Comparison of ENCODE assay signal across 1 cellular context in the genomic region with DNA sequence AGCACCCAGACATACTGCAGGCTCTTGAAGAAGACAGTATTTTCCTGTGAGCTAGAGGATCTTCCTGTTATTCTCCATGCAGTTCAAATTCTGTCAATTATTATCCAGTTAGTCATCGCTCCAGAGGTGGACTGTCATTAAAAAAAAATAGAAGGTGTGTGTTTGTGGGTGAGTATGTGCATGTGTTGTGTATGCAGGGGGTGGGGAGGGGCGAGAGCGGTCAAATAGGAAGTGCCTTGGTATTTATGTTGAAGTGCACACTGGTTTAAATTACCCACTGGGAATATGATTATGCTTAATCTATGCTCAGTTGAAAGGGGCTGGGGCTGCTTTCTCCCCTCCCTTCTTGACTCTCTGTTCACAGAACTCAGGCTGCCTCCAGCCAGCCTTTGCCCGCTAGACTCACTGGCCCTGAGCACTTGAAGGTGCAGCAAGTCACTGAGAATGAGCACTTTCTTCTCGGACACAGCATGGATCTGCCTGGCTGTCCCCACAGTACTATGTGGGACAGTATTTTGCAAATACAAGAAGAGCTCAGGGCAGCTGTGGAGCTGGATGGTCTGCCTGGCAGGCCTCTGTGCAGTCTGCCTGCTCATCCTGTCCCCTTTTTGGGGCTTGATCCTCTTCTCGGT.
TF ChIP-seq lines count a peak whose summit lies in the region.

A gene with protein sequence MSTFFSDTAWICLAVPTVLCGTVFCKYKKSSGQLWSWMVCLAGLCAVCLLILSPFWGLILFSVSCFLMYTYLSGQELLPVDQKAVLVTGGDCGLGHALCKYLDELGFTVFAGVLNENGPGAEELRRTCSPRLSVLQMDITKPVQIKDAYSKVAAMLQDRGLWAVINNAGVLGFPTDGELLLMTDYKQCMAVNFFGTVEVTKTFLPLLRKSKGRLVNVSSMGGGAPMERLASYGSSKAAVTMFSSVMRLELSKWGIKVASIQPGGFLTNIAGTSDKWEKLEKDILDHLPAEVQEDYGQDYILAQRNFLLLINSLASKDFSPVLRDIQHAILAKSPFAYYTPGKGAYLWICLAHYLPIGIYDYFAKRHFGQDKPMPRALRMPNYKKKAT (plus strand): TSS at position 273 of the 632 bp plus-strand sequence. CDS start 172 bp downstream, at position 445.

TF ChIP-seq in HepG2, 621 proteins besides CTCF, POLR2A, EP300 and RAD21 (continued from another document and continues in another):
- TF ChIP-seq, protein P1, sequence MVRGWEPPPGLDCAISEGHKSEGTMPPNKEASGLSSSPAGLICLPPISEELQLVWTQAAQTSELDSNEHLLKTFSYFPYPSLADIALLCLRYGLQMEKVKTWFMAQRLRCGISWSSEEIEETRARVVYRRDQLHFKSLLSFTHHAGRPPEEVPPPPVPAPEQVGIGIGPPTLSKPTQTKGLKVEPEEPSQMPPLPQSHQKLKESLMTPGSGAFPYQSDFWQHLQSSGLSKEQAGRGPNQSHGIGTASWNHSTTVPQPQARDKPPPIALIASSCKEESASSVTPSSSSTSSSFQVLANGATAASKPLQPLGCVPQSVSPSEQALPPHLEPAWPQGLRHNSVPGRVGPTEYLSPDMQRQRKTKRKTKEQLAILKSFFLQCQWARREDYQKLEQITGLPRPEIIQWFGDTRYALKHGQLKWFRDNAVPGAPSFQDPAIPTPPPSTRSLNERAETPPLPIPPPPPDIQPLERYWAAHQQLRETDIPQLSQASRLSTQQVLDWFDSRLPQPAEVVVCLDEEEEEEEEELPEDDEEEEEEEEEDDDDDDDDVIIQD (CRISPR knock-in tag; IDR thresholded peaks at IDR 0.05; ENCODE audit: low read depth): peak; percentile 80; the same call in 1 of the 2 replicates
- TF ChIP-seq, protein P2, sequence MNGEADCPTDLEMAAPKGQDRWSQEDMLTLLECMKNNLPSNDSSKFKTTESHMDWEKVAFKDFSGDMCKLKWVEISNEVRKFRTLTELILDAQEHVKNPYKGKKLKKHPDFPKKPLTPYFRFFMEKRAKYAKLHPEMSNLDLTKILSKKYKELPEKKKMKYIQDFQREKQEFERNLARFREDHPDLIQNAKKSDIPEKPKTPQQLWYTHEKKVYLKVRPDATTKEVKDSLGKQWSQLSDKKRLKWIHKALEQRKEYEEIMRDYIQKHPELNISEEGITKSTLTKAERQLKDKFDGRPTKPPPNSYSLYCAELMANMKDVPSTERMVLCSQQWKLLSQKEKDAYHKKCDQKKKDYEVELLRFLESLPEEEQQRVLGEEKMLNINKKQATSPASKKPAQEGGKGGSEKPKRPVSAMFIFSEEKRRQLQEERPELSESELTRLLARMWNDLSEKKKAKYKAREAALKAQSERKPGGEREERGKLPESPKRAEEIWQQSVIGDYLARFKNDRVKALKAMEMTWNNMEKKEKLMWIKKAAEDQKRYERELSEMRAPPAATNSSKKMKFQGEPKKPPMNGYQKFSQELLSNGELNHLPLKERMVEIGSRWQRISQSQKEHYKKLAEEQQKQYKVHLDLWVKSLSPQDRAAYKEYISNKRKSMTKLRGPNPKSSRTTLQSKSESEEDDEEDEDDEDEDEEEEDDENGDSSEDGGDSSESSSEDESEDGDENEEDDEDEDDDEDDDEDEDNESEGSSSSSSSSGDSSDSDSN (CRISPR knock-in tag; IDR thresholded peaks at IDR 0.05): no peak
- no peak for TF ChIP-seq POLR2G (IDR thresholded peaks at IDR 0.05; ENCODE audit: low read depth, low read length)
- no peak for TF ChIP-seq GZF1 (CRISPR knock-in tag; IDR thresholded peaks at IDR 0.05)
- TF ChIP-seq PAX8 (CRISPR knock-in tag; IDR thresholded peaks at IDR 0.05; ENCODE audit: borderline replicate concordance): no peak
- TF ChIP-seq, protein P3, sequence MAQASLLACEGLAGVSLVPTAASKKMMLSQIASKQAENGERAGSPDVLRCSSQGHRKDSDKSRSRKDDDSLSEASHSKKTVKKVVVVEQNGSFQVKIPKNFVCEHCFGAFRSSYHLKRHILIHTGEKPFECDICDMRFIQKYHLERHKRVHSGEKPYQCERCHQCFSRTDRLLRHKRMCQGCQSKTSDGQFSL (CRISPR knock-in tag; IDR thresholded peaks at IDR 0.05): no peak
- no peak for TF ChIP-seq ISX (CRISPR knock-in tag; conservative IDR thresholded peaks at IDR 0.05)
- no peak for TF ChIP-seq NFYB (CRISPR knock-in tag; IDR thresholded peaks at IDR 0.05)
- no peak for TF ChIP-seq NR1H2 (CRISPR knock-in tag; IDR thresholded peaks at IDR 0.05; ENCODE audit: borderline replicate concordance, low read depth)
- peak; percentile 27 for TF ChIP-seq ZNF883 (CRISPR knock-in tag; IDR thresholded peaks at IDR 0.05; ENCODE audit: not compliant biosample characterization)
- no peak for TF ChIP-seq SMYD3 (CRISPR knock-in tag; IDR thresholded peaks at IDR 0.05)
- TF ChIP-seq, protein P4, sequence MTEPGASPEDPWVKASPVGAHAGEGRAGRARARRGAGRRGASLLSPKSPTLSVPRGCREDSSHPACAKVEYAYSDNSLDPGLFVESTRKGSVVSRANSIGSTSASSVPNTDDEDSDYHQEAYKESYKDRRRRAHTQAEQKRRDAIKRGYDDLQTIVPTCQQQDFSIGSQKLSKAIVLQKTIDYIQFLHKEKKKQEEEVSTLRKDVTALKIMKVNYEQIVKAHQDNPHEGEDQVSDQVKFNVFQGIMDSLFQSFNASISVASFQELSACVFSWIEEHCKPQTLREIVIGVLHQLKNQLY (CRISPR knock-in tag; IDR thresholded peaks at IDR 0.05): 0 out of 2 replicates have a peak, but pooled peaks have one; percentile 7
- TF ChIP-seq, protein P5, sequence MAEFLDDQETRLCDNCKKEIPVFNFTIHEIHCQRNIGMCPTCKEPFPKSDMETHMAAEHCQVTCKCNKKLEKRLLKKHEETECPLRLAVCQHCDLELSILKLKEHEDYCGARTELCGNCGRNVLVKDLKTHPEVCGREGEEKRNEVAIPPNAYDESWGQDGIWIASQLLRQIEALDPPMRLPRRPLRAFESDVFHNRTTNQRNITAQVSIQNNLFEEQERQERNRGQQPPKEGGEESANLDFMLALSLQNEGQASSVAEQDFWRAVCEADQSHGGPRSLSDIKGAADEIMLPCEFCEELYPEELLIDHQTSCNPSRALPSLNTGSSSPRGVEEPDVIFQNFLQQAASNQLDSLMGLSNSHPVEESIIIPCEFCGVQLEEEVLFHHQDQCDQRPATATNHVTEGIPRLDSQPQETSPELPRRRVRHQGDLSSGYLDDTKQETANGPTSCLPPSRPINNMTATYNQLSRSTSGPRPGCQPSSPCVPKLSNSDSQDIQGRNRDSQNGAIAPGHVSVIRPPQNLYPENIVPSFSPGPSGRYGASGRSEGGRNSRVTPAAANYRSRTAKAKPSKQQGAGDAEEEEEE (CRISPR knock-in tag; IDR thresholded peaks at IDR 0.05; ENCODE audit: borderline replicate concordance): no peak
- TF ChIP-seq, protein P6, sequence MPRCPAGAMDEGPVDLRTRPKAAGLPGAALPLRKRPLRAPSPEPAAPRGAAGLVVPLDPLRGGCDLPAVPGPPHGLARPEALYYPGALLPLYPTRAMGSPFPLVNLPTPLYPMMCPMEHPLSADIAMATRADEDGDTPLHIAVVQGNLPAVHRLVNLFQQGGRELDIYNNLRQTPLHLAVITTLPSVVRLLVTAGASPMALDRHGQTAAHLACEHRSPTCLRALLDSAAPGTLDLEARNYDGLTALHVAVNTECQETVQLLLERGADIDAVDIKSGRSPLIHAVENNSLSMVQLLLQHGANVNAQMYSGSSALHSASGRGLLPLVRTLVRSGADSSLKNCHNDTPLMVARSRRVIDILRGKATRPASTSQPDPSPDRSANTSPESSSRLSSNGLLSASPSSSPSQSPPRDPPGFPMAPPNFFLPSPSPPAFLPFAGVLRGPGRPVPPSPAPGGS (CRISPR knock-in tag; IDR thresholded peaks at IDR 0.05): 0 out of 2 replicates have a peak, but pooled peaks have one; percentile 23
- TF ChIP-seq, protein P7, sequence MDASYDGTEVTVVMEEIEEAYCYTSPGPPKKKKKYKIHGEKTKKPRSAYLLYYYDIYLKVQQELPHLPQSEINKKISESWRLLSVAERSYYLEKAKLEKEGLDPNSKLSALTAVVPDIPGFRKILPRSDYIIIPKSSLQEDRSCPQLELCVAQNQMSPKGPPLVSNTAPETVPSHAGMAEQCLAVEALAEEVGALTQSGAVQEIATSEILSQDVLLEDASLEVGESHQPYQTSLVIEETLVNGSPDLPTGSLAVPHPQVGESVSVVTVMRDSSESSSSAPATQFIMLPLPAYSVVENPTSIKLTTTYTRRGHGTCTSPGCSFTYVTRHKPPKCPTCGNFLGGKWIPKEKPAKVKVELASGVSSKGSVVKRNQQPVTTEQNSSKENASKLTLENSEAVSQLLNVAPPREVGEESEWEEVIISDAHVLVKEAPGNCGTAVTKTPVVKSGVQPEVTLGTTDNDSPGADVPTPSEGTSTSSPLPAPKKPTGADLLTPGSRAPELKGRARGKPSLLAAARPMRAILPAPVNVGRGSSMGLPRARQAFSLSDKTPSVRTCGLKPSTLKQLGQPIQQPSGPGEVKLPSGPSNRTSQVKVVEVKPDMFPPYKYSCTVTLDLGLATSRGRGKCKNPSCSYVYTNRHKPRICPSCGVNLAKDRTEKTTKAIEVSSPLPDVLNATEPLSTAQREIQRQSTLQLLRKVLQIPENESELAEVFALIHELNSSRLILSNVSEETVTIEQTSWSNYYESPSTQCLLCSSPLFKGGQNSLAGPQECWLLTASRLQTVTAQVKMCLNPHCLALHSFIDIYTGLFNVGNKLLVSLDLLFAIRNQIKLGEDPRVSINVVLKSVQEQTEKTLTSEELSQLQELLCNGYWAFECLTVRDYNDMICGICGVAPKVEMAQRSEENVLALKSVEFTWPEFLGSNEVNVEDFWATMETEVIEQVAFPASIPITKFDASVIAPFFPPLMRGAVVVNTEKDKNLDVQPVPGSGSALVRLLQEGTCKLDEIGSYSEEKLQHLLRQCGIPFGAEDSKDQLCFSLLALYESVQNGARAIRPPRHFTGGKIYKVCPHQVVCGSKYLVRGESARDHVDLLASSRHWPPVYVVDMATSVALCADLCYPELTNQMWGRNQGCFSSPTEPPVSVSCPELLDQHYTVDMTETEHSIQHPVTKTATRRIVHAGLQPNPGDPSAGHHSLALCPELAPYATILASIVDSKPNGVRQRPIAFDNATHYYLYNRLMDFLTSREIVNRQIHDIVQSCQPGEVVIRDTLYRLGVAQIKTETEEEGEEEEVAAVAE (CRISPR knock-in tag; IDR thresholded peaks at IDR 0.05; ENCODE audit: borderline replicate concordance): no peak
- TF ChIP-seq ONECUT2 (CRISPR knock-in tag; IDR thresholded peaks at IDR 0.05): no peak
- no peak for TF ChIP-seq HNRNPL (IDR thresholded peaks at IDR 0.05; ENCODE audit: low read depth, low read length)
- peak; percentile 62; the same call in 1 of the 2 replicates for TF ChIP-seq HOXA3 (CRISPR knock-in tag; IDR thresholded peaks at IDR 0.05)
- TF ChIP-seq, protein P8, sequence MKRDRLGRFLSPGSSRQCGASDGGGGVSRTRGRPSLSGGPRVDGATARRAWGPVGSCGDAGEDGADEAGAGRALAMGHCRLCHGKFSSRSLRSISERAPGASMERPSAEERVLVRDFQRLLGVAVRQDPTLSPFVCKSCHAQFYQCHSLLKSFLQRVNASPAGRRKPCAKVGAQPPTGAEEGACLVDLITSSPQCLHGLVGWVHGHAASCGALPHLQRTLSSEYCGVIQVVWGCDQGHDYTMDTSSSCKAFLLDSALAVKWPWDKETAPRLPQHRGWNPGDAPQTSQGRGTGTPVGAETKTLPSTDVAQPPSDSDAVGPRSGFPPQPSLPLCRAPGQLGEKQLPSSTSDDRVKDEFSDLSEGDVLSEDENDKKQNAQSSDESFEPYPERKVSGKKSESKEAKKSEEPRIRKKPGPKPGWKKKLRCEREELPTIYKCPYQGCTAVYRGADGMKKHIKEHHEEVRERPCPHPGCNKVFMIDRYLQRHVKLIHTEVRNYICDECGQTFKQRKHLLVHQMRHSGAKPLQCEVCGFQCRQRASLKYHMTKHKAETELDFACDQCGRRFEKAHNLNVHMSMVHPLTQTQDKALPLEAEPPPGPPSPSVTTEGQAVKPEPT (CRISPR knock-in tag; IDR thresholded peaks at IDR 0.05; ENCODE audit: low read depth): no peak
- no peak for TF ChIP-seq NKX3-1 (CRISPR knock-in tag; IDR thresholded peaks at IDR 0.05)
- no peak; the same call in 1 of the 2 replicates for TF ChIP-seq ZNF558 (CRISPR knock-in tag; IDR thresholded peaks at IDR 0.05; ENCODE audit: borderline replicate concordance)
- TF ChIP-seq, protein P9, sequence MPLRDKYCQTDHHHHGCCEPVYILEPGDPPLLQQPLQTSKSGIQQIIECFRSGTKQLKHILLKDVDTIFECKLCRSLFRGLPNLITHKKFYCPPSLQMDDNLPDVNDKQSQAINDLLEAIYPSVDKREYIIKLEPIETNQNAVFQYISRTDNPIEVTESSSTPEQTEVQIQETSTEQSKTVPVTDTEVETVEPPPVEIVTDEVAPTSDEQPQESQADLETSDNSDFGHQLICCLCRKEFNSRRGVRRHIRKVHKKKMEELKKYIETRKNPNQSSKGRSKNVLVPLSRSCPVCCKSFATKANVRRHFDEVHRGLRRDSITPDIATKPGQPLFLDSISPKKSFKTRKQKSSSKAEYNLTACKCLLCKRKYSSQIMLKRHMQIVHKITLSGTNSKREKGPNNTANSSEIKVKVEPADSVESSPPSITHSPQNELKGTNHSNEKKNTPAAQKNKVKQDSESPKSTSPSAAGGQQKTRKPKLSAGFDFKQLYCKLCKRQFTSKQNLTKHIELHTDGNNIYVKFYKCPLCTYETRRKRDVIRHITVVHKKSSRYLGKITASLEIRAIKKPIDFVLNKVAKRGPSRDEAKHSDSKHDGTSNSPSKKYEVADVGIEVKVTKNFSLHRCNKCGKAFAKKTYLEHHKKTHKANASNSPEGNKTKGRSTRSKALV (CRISPR knock-in tag; IDR thresholded peaks at IDR 0.05): peak; percentile 28; the same call in 1 of the 2 replicates
- TF ChIP-seq MXD4 (CRISPR knock-in tag; IDR thresholded peaks at IDR 0.05): peak; percentile 76
- TF ChIP-seq ZNF567 (CRISPR knock-in tag; IDR thresholded peaks at IDR 0.05; ENCODE audit: borderline replicate concordance): no peak
- TF ChIP-seq ZNF781 (CRISPR knock-in tag; IDR thresholded peaks at IDR 0.05; ENCODE audit: borderline replicate concordance, not compliant biosample characterization): no peak
- peak; percentile 53; the same call in 1 of the 2 replicates for TF ChIP-seq HDAC2 (CRISPR knock-in tag; IDR thresholded peaks at IDR 0.05)
- TF ChIP-seq STAG1 (CRISPR knock-in tag; IDR thresholded peaks at IDR 0.05): no peak
- TF ChIP-seq, protein P10, sequence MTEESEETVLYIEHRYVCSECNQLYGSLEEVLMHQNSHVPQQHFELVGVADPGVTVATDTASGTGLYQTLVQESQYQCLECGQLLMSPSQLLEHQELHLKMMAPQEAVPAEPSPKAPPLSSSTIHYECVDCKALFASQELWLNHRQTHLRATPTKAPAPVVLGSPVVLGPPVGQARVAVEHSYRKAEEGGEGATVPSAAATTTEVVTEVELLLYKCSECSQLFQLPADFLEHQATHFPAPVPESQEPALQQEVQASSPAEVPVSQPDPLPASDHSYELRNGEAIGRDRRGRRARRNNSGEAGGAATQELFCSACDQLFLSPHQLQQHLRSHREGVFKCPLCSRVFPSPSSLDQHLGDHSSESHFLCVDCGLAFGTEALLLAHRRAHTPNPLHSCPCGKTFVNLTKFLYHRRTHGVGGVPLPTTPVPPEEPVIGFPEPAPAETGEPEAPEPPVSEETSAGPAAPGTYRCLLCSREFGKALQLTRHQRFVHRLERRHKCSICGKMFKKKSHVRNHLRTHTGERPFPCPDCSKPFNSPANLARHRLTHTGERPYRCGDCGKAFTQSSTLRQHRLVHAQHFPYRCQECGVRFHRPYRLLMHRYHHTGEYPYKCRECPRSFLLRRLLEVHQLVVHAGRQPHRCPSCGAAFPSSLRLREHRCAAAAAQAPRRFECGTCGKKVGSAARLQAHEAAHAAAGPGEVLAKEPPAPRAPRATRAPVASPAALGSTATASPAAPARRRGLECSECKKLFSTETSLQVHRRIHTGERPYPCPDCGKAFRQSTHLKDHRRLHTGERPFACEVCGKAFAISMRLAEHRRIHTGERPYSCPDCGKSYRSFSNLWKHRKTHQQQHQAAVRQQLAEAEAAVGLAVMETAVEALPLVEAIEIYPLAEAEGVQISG (CRISPR knock-in tag; IDR thresholded peaks at IDR 0.05): peak; percentile 37; the same call in 1 of the 2 replicates
- no peak for TF ChIP-seq PAWR (CRISPR knock-in tag; IDR thresholded peaks at IDR 0.05; ENCODE audit: borderline replicate concordance)
- TF ChIP-seq ZNF468 (CRISPR knock-in tag; IDR thresholded peaks at IDR 0.05): no peak
- TF ChIP-seq KLF9 (CRISPR knock-in tag; IDR thresholded peaks at IDR 0.05; ENCODE audit: low read depth): no peak
- no peak for TF ChIP-seq ZNF432 (CRISPR knock-in tag; IDR thresholded peaks at IDR 0.05; ENCODE audit: borderline replicate concordance)
- peak; percentile 28; the same call in 1 of the 2 replicates for TF ChIP-seq BCL6 (CRISPR knock-in tag; IDR thresholded peaks at IDR 0.05)
